1 cellular context compared by ENCODE assay signal in the genomic region with DNA sequence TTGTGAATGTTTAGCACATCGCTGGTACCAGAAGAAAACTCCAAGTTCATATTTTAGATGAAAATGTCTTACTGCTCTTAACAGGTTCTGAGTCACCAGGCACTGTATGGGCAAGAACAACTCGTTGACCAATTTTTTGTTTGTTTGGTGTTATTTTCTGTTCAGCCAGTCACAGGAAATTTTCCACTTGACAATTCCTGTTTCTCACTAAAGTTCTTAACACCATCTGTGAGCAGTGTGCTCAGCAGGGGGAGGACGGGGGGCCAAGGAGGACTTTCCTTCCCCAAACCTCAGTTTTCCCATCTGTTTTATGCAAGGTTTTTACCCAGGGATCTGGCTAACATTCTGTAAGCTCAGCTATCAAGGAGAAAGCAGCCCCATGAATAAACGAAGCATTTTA.
TF ChIP-seq lines count a peak whose summit lies in the region.

No MANE protein-coding gene starts in this region.

TF ChIP-seq in WTC11, 78 proteins besides CTCF, POLR2A, EP300 and RAD21 (continued from another document):
- TF ChIP-seq ZNF425 (CRISPR knock-in tag; conservative IDR thresholded peaks at IDR 0.05) (no peak), KAT7 (CRISPR knock-in tag; IDR thresholded peaks at IDR 0.05; ENCODE audit: borderline replicate concordance) (no peak), SMAD4 (CRISPR knock-in tag; IDR thresholded peaks at IDR 0.05) (no peak), HMGXB4 (CRISPR knock-in tag; IDR thresholded peaks at IDR 0.05) (no peak), FOXP1 (CRISPR knock-in tag; IDR thresholded peaks at IDR 0.05; ENCODE audit: borderline replicate concordance) (no peak), ZNF232 (CRISPR knock-in tag; IDR thresholded peaks at IDR 0.05) (no peak)
- TF ChIP-seq, protein P1, sequence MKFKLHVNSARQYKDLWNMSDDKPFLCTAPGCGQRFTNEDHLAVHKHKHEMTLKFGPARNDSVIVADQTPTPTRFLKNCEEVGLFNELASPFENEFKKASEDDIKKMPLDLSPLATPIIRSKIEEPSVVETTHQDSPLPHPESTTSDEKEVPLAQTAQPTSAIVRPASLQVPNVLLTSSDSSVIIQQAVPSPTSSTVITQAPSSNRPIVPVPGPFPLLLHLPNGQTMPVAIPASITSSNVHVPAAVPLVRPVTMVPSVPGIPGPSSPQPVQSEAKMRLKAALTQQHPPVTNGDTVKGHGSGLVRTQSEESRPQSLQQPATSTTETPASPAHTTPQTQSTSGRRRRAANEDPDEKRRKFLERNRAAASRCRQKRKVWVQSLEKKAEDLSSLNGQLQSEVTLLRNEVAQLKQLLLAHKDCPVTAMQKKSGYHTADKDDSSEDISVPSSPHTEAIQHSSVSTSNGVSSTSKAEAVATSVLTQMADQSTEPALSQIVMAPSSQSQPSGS (CRISPR knock-in tag; IDR thresholded peaks at IDR 0.05; ENCODE audit: borderline replicate concordance, low read depth), result no peak
- TF ChIP-seq, protein P2, sequence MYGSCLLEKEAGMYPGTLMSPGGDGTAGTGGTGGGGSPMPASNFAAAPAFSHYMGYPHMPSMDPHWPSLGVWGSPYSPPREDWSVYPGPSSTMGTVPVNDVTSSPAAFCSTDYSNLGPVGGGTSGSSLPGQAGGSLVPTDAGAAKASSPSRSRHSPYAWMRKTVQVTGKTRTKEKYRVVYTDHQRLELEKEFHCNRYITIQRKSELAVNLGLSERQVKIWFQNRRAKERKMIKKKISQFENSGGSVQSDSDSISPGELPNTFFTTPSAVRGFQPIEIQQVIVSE (CRISPR knock-in tag; IDR thresholded peaks at IDR 0.05; ENCODE audit: borderline replicate concordance), result no peak
